8 cellular contexts compared by ENCODE assay signal in the genomic region with DNA sequence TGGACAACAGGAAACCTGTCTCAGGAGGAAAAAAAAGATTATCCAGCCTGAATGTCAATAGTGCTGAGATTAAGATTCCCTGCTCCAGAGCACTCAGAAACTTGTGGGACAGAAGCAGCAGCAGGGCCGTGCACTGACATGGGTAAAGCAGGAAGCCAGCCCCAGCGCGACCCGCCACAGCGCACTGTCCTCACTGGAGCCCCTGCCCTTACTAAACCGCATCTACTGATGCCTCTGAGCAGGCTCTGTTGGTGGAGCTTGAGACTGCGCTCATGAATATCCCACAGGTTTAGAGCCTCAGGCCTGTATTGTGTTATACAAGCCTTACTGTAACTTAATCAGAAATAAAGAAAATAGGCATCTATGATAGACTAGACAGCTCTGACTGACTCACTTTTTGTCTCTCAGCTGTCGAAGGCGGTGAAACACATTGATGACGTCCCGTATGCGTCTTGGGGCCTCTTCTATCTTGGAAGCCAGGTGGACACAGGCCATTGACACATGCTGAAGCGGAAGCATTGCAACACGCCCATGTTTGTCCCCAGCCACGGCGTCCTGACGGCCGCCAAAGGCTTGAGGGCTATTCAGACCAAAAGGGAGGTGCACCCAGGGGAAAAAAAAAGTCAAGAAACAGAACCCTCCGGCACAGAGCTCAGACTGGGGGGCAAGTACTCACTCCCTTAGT. TPM values are rescaled to one million over a fixed set of nuclear protein-coding genes. Genes with fewer than 3 reads are reported as not detected.
A peak's percentile ranks its signal among the peaks of the same experiment; 100 is the strongest.
DNase-seq lines count a peak whose midpoint lies in the region; ATAC-seq, FAIRE-seq and TF ChIP-seq lines count a peak whose summit lies in the region.

No MANE protein-coding gene starts in this region.

- H3F3A ChIP-seq in neural progenitor cell (ENCODE audit: low read depth), result peaks cover 40% of the 10 kb centered on the region

- BruUV-seq in OCI-LY7 (replicated peaks; lab: Mats Ljungman, UMichigan), result TSS peak; percentile 64

- no peaks in the 10 kb centered on the region for H3K27me3 ChIP-seq in H1 (replicated peaks in 1 of 4; ENCODE audit: control insufficient read depth in 3 of 4, extremely low read depth in 1 of 4, insufficient read depth in 3 of 4, low read length in 3 of 4)
- no peaks in the 10 kb centered on the region for H3K27me3 ChIP-seq in neural progenitor cell

- H3K4me3 ChIP-seq in OCI-LY7 (ENCODE audit: low read depth, low read length, poor library complexity, severe bottlenecking) (peak overlapping the region; percentile 90), H1 (ENCODE audit: extremely low read depth in 1 of 4, insufficient read depth in 2 of 4, low read depth in 3 of 4, low read length in 4 of 4) (peak overlapping the region; percentile 93 to 95 (median 94)), neural progenitor cell (peak overlapping the region; percentile 97)

- CTCF ChIA-PET in OCI-LY7 (lab: Charles Lee; ENCODE audit: unreplicated experiment), result no interaction called here
- CTCF ChIA-PET in H1 (lab: Charles Lee; ENCODE audit: partially characterized antibody), result interaction anchor here (0.9 to 3.1 kb wide), 7 partner anchors 9 to 107 kb away, joined by 3 to 14 read pairs (median 7); a partner anchor contains a TSS

- peak overlapping the region; percentile 96 for H3K4me3 Mint-ChIP-seq in neural progenitor cell

- TF ChIP-seq EP300 in H1 (IDR thresholded peaks at IDR 0.05; ENCODE audit: borderline replicate concordance in 1 of 2, low read depth in 2 of 2, low read length in 2 of 2), result no peak

- intact Hi-C loops in OCI-LY7 (cut with micrococcal nuclease; ENCODE audit: unreplicated experiment), result no loop called here

- H3K9me3 Mint-ChIP-seq in neural progenitor cell, result no peaks in the 10 kb centered on the region

- H3K79me2 ChIP-seq in OCI-LY7 (ENCODE audit: insufficient read depth, low read depth, low read length) (peaks cover 58% of the 10 kb centered on the region), H1 (ENCODE audit: control insufficient read depth in 1 of 2, insufficient read depth in 2 of 2, low read length in 2 of 2) (peaks cover 6 to 50% of the 10 kb centered on the region in 2 experiments; a peak in 3 of 4 replicates), neural progenitor cell (ENCODE audit: low read depth) (peaks cover 83% of the 10 kb centered on the region)

- H4K8ac ChIP-seq in H1 (ENCODE audit: extremely low read depth, insufficient read depth, low read length), result peak overlapping the region; percentile 86; the same call in 1 of the 2 replicates

- H2BK20ac ChIP-seq in H1 (ENCODE audit: low read length), result no peak overlapping the region

- peak overlapping the region; percentile 54 for H3K27ac ChIP-seq in OCI-LY7 (ENCODE audit: low read depth, low read length, poor library complexity, severe bottlenecking)
- H3K27ac ChIP-seq in H1 (ENCODE audit: low read depth, low read length), result 0 out of 2 replicates have a peak overlapping the region, but pooled peaks have one; percentile 89
- no peak overlapping the region for H3K27ac ChIP-seq in neural progenitor cell

- H3K4me2 ChIP-seq in OCI-LY7 (ENCODE audit: low read length), result peak overlapping the region; percentile 73
- H3K4me2 ChIP-seq in H1 (ENCODE audit: insufficient read depth in 1 of 2, low read depth in 2 of 2, low read length in 2 of 2), result peak overlapping the region; percentile 81 to 89
- peak overlapping the region; percentile 90 for H3K4me2 ChIP-seq in neural progenitor cell

- H3K56ac ChIP-seq in H1 (replicated peaks; ENCODE audit: insufficient read length, low read depth, low read length), result no peak overlapping the region

- no peak for TF ChIP-seq POLR2A in H1 (IDR thresholded peaks at IDR 0.05; ENCODE audit: control extremely low read depth in 1 of 2, low read depth in 2 of 2, low read length in 2 of 2)

- H3K36me3 ChIP-seq in OCI-LY7 (ENCODE audit: insufficient read depth, low read length) (peaks cover 81% of the 10 kb centered on the region), H1 (ENCODE audit: control insufficient read depth in 2 of 4, insufficient read depth in 4 of 4, low read length in 3 of 4) (peaks cover 36 to 67% (median 50%) of the 10 kb centered on the region in 4 experiments), neural progenitor cell (peaks cover 6% of the 10 kb centered on the region)

- H3K4me1 ChIP-seq in OCI-LY7 (ENCODE audit: insufficient read depth, low read length, poor library complexity, severe bottlenecking) (peaks cover 29% of the 10 kb centered on the region), H1 (replicated peaks in 1 of 4; ENCODE audit: control insufficient read depth in 3 of 4, insufficient read depth in 4 of 4, low read length in 3 of 4) (peaks cover 0 to 18% (median 13%) of the 10 kb centered on the region in 4 experiments; a peak in 6 of 7 replicates), neural progenitor cell (peaks cover 11% of the 10 kb centered on the region)

- TF ChIP-seq RAD21 in H1 (IDR thresholded peaks at IDR 0.05 in 1 of 2, conservative IDR thresholded peaks at IDR 0.05 in 1 of 2; ENCODE audit: low read depth in 2 of 2, low read length in 2 of 2), result no peak

- H4K5ac ChIP-seq in H1 (ENCODE audit: insufficient read length, low read depth, low read length), result no peak overlapping the region

- no peak overlapping the region for H3K18ac ChIP-seq in H1 (ENCODE audit: extremely low read depth, low read length)

- H2BK12ac ChIP-seq in H1 (ENCODE audit: low read depth, low read length), result no peak overlapping the region

- no peak overlapping the region for H2BK120ac ChIP-seq in H1 (replicated peaks; ENCODE audit: low read depth, low read length)

- H3K27ac Mint-ChIP-seq in neural progenitor cell, result peak overlapping the region; percentile 74

- peaks cover 23% of the 10 kb centered on the region for H3K4me1 Mint-ChIP-seq in neural progenitor cell

- no peaks in the 10 kb centered on the region for H3K9me3 ChIP-seq in OCI-LY7 (ENCODE audit: low read length)
- no peaks in the 10 kb centered on the region for H3K9me3 ChIP-seq in H1 (ENCODE audit: insufficient read depth in 2 of 2, low read depth in 1 of 2, low read length in 1 of 2)
- H3K9me3 ChIP-seq in neural progenitor cell (ENCODE audit: low read depth), result no peaks in the 10 kb centered on the region

- H3K23ac ChIP-seq in H1 (ENCODE audit: insufficient read length), result no peak overlapping the region

- H3K9me2 ChIP-seq in OCI-LY7 (ENCODE audit: insufficient read depth, low read length), result no peaks in the 10 kb centered on the region

- H2BK5ac ChIP-seq in H1 (ENCODE audit: low read depth, low read length), result no peak overlapping the region; the same call in 1 of the 2 replicates

- ATAC-seq in HG03342 (IDR thresholded peaks at IDR 0.05; ENCODE audit: unreplicated experiment) (no peak), omental fat pad (ENCODE audit: low FRiP score) (no peak)

- peak overlapping the region; percentile 75 to 96 (median 92) for H3K9ac ChIP-seq in H1 (replicated peaks in 1 of 4; ENCODE audit: extremely low read depth in 1 of 4, low read depth in 3 of 4, low read length in 3 of 4)
- peak overlapping the region; percentile 99 for H3K9ac ChIP-seq in neural progenitor cell

- H4K20me1 ChIP-seq in OCI-LY7 (ENCODE audit: insufficient read depth, low read length) (no peaks in the 10 kb centered on the region), H1 (replicated peaks in 1 of 2; ENCODE audit: control insufficient read depth in 1 of 2, insufficient read depth in 2 of 2, low read length in 2 of 2) (peaks cover 12 to 27% of the 10 kb centered on the region in 2 experiments), neural progenitor cell (ENCODE audit: low read depth) (peaks cover 25% of the 10 kb centered on the region)

- H3K36me3 Mint-ChIP-seq in neural progenitor cell, result peaks cover 34% of the 10 kb centered on the region

- H3K23me2 ChIP-seq in H1 (ENCODE audit: low read depth, low read length), result peaks cover 17% of the 10 kb centered on the region

- no peak overlapping the region for H4K91ac ChIP-seq in H1 (replicated peaks; ENCODE audit: insufficient read length, low read length)

- POLR2A ChIA-PET in OCI-LY7 (lab: Charles Lee) (interaction anchor here (0.5 to 0.6 kb wide), 3 partner anchors 10 to 127 kb away, joined by 3 to 4 read pairs (median 3); no protein-coding TSS in a partner anchor), H1 (lab: Charles Lee; ENCODE audit: partially characterized antibody) (interaction anchor here (0.8 to 33.4 kb wide), 7 partner anchors 2 to 55 kb away, joined by 4 to 719 read pairs (median 27); a partner anchor contains a TSS)

- H3K27me3 Mint-ChIP-seq in neural progenitor cell (ENCODE audit: insufficient read depth, low read depth), result peaks cover 10% of the 10 kb centered on the region

- H2AFZ ChIP-seq in OCI-LY7 (ENCODE audit: low read length), result no peak overlapping the region
- no peak overlapping the region for H2AFZ ChIP-seq in H1 (ENCODE audit: low read length)
- H2AFZ ChIP-seq in neural progenitor cell (replicated peaks), result no peak overlapping the region

- no peak overlapping the region for H2BK15ac ChIP-seq in H1 (ENCODE audit: low read length)

- no peak for FAIRE-seq in H1 (lab: Jason Lieb, UNC)

- 84% methylated on average over 19 of the region's 19 CpGs; no CpG with 5 or more reads in 1 of the 2 experiments for WGBS in H1 (ENCODE audit: extremely low coverage in 1 of 2, insufficient coverage in 1 of 2, insufficient read length in 1 of 2, insufficient replicate concordance in 2 of 2, low coverage in 1 of 2, low lambda C conversion rate in 2 of 2, missing lambda C conversion rate in 1 of 2), 2 experiments

- H3K4ac ChIP-seq in H1 (replicated peaks; ENCODE audit: insufficient read length, low read depth, low read length), result no peak overlapping the region

- H3K14ac ChIP-seq in H1 (ENCODE audit: insufficient read length), result no peak overlapping the region

- DNase-seq in ELF-1 (ENCODE audit: low read depth, low spot score) (peak; percentile 37), OCI-LY7 (ENCODE audit: low spot score) (no peak), H1 (ENCODE audit: low read depth in 1 of 2, low spot score in 2 of 2) (no peak), neural progenitor cell (ENCODE audit: low spot score) (no peak), GM19238 (ENCODE audit: insufficient read length, low spot score) (no peak), NOMO-1 treated with DMSO at 0.1 percent for 48 hours (lab: John Stamatoyannopoulos, UW; ENCODE audit: unreplicated experiment) (no peak), omental fat pad (ENCODE audit: low spot score) (no peak)

- 0 out of 2 replicates have a peak overlapping the region, but pooled peaks have one; percentile 20 for H2AK5ac ChIP-seq in H1 (ENCODE audit: low read depth, low read length)

- H3K79me1 ChIP-seq in H1 (ENCODE audit: low read depth, low read length), result peaks cover 18% of the 10 kb centered on the region

- TF ChIP-seq CTCF in OCI-LY7 (conservative IDR thresholded peaks at IDR 0.05; ENCODE audit: low read length) (no peak), H1 (IDR thresholded peaks at IDR 0.05; ENCODE audit: control extremely low read depth in 1 of 3, insufficient read depth in 1 of 3, low read depth in 1 of 3, low read length in 3 of 3) (no peak), neural progenitor cell (IDR thresholded peaks at IDR 0.05) (no peak), omental fat pad (IDR thresholded peaks at IDR 0.05) (no peak)

RNA-seq across cellular contexts. Expression of a gene that starts 1.2 kb away (rescaled TPM):
- 297 and 307 TPM in 2 replicates for total RNA-seq in OCI-LY7 (2014; rRNA removed; shearing (Covaris generic))
- total RNA-seq in OCI-LY7 (2022), result 213 and 238 TPM in 2 replicates
- 120 TPM in 2 replicates for total RNA-seq in H1 (2021; fragmentation: NEBNext Ultra II Directional; extraction: Animal tissue kit (Norgen Biotek cat#: 25700))
- 79.8 and 121 TPM in 2 replicates for polyA plus RNA-seq in H1 (2011; rRNA removed)
- polyA plus RNA-seq in H1 (2011; cell fraction: cytosol; rRNA removed), result 153 TPM
- polyA plus RNA-seq in H1 (2011; cell fraction: nucleus; rRNA removed), result 606 TPM
- polyA plus RNA-seq in H1 (2012, experiment 1 of 2), result 111 to 127 TPM (median 117 TPM) in 4 replicates
- 46.7 TPM for polyA plus RNA-seq in H1 (2012, experiment 2 of 2)
- 109 TPM for polyA plus RNA-seq in H1 (2013, experiment 1 of 2)
- polyA plus RNA-seq in H1 (2013, experiment 2 of 2), result 91.9 TPM
- polyA minus RNA-seq in H1 (2011; rRNA and poly(A)+ RNA removed), result 66.3 and 81.1 TPM in 2 replicates
- 48.5 TPM for polyA minus RNA-seq in H1 (2011; cell fraction: cytosol; rRNA and poly(A)+ RNA removed)
- 142 TPM for polyA minus RNA-seq in H1 (2011; cell fraction: nucleus; rRNA and poly(A)+ RNA removed)
- total RNA-seq in neural progenitor cell (ENCODE audit: low replicate concordance), result 143 and 198 TPM in 2 replicates
- total RNA-seq in omental fat pad, result 100 to 1,000 TPM; 142 to 273 (median 204) TPM

RNA-seq across cellular contexts. Expression of a gene that starts 9.1 kb away (rescaled TPM):
- 165 and 196 TPM in 2 replicates for total RNA-seq in OCI-LY7 (2014; rRNA removed; shearing (Covaris generic))
- total RNA-seq in OCI-LY7 (2022) (116 and 143 TPM in 2 replicates), neural progenitor cell (ENCODE audit: low replicate concordance) (89.0 and 96.1 TPM in 2 replicates), omental fat pad (100 to 1,000 TPM; 106 to 170 (median 136) TPM)
- total RNA-seq in H1 (2021; fragmentation: NEBNext Ultra II Directional; extraction: Animal tissue kit (Norgen Biotek cat#: 25700)), result 126 and 130 TPM in 2 replicates
- 138 and 151 TPM in 2 replicates for polyA plus RNA-seq in H1 (2011; rRNA removed)
- polyA plus RNA-seq in H1 (2011; cell fraction: cytosol; rRNA removed), result 155 TPM
- polyA plus RNA-seq in H1 (2011; cell fraction: nucleus; rRNA removed), result 119 TPM
- 199 to 245 TPM (median 224 TPM) in 4 replicates for polyA plus RNA-seq in H1 (2012, experiment 1 of 2)
- 282 TPM for polyA plus RNA-seq in H1 (2012, experiment 2 of 2)
- 197 TPM for polyA plus RNA-seq in H1 (2013, experiment 1 of 2)
- 188 TPM for polyA plus RNA-seq in H1 (2013, experiment 2 of 2)
- 67.9 and 70.9 TPM in 2 replicates for polyA minus RNA-seq in H1 (2011; rRNA and poly(A)+ RNA removed)
- 82.3 TPM for polyA minus RNA-seq in H1 (2011; cell fraction: cytosol; rRNA and poly(A)+ RNA removed)
- 51.4 TPM for polyA minus RNA-seq in H1 (2011; cell fraction: nucleus; rRNA and poly(A)+ RNA removed)

RNA-seq across cellular contexts. Expression of a gene that starts 23.0 kb away (rescaled TPM):
- 156 and 163 TPM in 2 replicates for total RNA-seq in OCI-LY7 (2014; rRNA removed; shearing (Covaris generic))
- total RNA-seq in OCI-LY7 (2022) (145 and 172 TPM in 2 replicates), neural progenitor cell (ENCODE audit: low replicate concordance) (26.4 and 82.2 TPM in 2 replicates), omental fat pad (100 to 1,000 TPM in 3 of 4 donors, 10 to 100 TPM in 1; 96.3 to 115 (median 105) TPM)
- total RNA-seq in H1 (2021; fragmentation: NEBNext Ultra II Directional; extraction: Animal tissue kit (Norgen Biotek cat#: 25700)), result 194 TPM in 2 replicates
- 87.8 and 138 TPM in 2 replicates for polyA plus RNA-seq in H1 (2011; rRNA removed)
- 133 TPM for polyA plus RNA-seq in H1 (2011; cell fraction: cytosol; rRNA removed)
- polyA plus RNA-seq in H1 (2011; cell fraction: nucleus; rRNA removed), result 105 TPM
- 115 to 177 TPM (median 165 TPM) in 4 replicates for polyA plus RNA-seq in H1 (2012, experiment 1 of 2)
- polyA plus RNA-seq in H1 (2012, experiment 2 of 2), result 126 TPM
- polyA plus RNA-seq in H1 (2013, experiment 1 of 2), result 120 TPM
- polyA plus RNA-seq in H1 (2013, experiment 2 of 2), result 113 TPM
- polyA minus RNA-seq in H1 (2011; rRNA and poly(A)+ RNA removed), result 12.5 and 13.3 TPM in 2 replicates
- 44.8 TPM for polyA minus RNA-seq in H1 (2011; cell fraction: cytosol; rRNA and poly(A)+ RNA removed)
- polyA minus RNA-seq in H1 (2011; cell fraction: nucleus; rRNA and poly(A)+ RNA removed), result 30.7 TPM

RNA-seq across cellular contexts. Expression of a gene that starts 23.1 kb away (rescaled TPM):
- total RNA-seq in OCI-LY7 (2014; rRNA removed; shearing (Covaris generic)), result not detected in 2 replicates
- total RNA-seq in OCI-LY7 (2022) (not detected in 2 replicates), neural progenitor cell (ENCODE audit: low replicate concordance) (0.15 and 1.7 TPM in 2 replicates), omental fat pad (1 to 10 TPM; 2.6 to 7.3 (median 3.8) TPM)
- 1.8 and 2.2 TPM in 2 replicates for total RNA-seq in H1 (2021; fragmentation: NEBNext Ultra II Directional; extraction: Animal tissue kit (Norgen Biotek cat#: 25700))
- polyA plus RNA-seq in H1 (2011; rRNA removed), result 1.7 and 2.0 TPM in 2 replicates
- 3.2 TPM for polyA plus RNA-seq in H1 (2011; cell fraction: cytosol; rRNA removed)
- polyA plus RNA-seq in H1 (2011; cell fraction: nucleus; rRNA removed), result 6.6 TPM
- 2.6 to 3.5 TPM (median 3.3 TPM) in 4 replicates for polyA plus RNA-seq in H1 (2012, experiment 1 of 2)
- polyA plus RNA-seq in H1 (2012, experiment 2 of 2), result 3.2 TPM
- 1.2 TPM for polyA plus RNA-seq in H1 (2013, experiment 1 of 2)
- polyA plus RNA-seq in H1 (2013, experiment 2 of 2), result 1.3 TPM
- 0.73 and 0.80 TPM in 2 replicates for polyA minus RNA-seq in H1 (2011; rRNA and poly(A)+ RNA removed)
- 1.7 TPM for polyA minus RNA-seq in H1 (2011; cell fraction: cytosol; rRNA and poly(A)+ RNA removed)
- 2.2 TPM for polyA minus RNA-seq in H1 (2011; cell fraction: nucleus; rRNA and poly(A)+ RNA removed)

RNA-seq across cellular contexts. Expression of a gene that starts 37.5 kb away (rescaled TPM):
- not detected in 2 replicates for total RNA-seq in OCI-LY7 (2014; rRNA removed; shearing (Covaris generic))
- not detected in 2 replicates for total RNA-seq in OCI-LY7 (2022)
- total RNA-seq in H1 (2021; fragmentation: NEBNext Ultra II Directional; extraction: Animal tissue kit (Norgen Biotek cat#: 25700)), result 36.6 and 42.0 TPM in 2 replicates
- 16.0 and 19.5 TPM in 2 replicates for polyA plus RNA-seq in H1 (2011; rRNA removed)
- polyA plus RNA-seq in H1 (2011; cell fraction: cytosol; rRNA removed), result 15.8 TPM
- 26.0 TPM for polyA plus RNA-seq in H1 (2011; cell fraction: nucleus; rRNA removed)
- 15.3 to 20.4 TPM (median 19.1 TPM) in 4 replicates for polyA plus RNA-seq in H1 (2012, experiment 1 of 2)
- polyA plus RNA-seq in H1 (2012, experiment 2 of 2), result 11.3 TPM
- 32.5 TPM for polyA plus RNA-seq in H1 (2013, experiment 1 of 2)
- polyA plus RNA-seq in H1 (2013, experiment 2 of 2), result 30.8 TPM
- 3.7 and 6.6 TPM in 2 replicates for polyA minus RNA-seq in H1 (2011; rRNA and poly(A)+ RNA removed)
- 13.1 TPM for polyA minus RNA-seq in H1 (2011; cell fraction: cytosol; rRNA and poly(A)+ RNA removed)
- 13.6 TPM for polyA minus RNA-seq in H1 (2011; cell fraction: nucleus; rRNA and poly(A)+ RNA removed)
- total RNA-seq in neural progenitor cell (ENCODE audit: low replicate concordance), result 2.4 and 7.0 TPM in 2 replicates
- total RNA-seq in omental fat pad, result 10 to 100 TPM in 3 of 4 donors, 1 to 10 TPM in 1; 6.8 to 21.1 (median 13.8) TPM
